In the genomic region with DNA sequence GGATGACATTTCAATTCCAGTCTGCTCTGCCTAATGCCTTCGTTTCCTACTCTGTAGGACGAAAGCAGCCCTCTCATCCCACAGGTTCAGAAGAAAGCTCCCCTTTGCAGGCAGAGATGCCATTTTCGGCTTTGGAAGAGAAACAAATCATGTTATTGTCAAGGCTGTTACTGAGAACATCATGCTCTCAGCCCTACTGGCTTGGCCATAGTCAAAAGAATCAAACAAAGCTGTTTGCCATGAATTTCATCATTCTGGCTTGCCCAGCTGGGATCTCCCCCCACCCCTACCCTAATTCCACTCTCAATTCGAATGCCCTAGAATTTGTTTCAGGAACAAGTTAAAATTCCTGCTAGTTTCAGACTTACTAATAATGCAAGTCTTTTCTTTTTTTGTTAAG, we compare ENCODE assay signal across 1 cellular context.
TF ChIP-seq lines count a peak whose summit lies in the region.

No MANE protein-coding gene starts in this region.

TF ChIP-seq in GM23338, 12 proteins besides CTCF, POLR2A, EP300 and RAD21 (continued from another document):
- TF ChIP-seq, protein P1, sequence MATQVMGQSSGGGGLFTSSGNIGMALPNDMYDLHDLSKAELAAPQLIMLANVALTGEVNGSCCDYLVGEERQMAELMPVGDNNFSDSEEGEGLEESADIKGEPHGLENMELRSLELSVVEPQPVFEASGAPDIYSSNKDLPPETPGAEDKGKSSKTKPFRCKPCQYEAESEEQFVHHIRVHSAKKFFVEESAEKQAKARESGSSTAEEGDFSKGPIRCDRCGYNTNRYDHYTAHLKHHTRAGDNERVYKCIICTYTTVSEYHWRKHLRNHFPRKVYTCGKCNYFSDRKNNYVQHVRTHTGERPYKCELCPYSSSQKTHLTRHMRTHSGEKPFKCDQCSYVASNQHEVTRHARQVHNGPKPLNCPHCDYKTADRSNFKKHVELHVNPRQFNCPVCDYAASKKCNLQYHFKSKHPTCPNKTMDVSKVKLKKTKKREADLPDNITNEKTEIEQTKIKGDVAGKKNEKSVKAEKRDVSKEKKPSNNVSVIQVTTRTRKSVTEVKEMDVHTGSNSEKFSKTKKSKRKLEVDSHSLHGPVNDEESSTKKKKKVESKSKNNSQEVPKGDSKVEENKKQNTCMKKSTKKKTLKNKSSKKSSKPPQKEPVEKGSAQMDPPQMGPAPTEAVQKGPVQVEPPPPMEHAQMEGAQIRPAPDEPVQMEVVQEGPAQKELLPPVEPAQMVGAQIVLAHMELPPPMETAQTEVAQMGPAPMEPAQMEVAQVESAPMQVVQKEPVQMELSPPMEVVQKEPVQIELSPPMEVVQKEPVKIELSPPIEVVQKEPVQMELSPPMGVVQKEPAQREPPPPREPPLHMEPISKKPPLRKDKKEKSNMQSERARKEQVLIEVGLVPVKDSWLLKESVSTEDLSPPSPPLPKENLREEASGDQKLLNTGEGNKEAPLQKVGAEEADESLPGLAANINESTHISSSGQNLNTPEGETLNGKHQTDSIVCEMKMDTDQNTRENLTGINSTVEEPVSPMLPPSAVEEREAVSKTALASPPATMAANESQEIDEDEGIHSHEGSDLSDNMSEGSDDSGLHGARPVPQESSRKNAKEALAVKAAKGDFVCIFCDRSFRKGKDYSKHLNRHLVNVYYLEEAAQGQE (IDR thresholded peaks at IDR 0.05; ENCODE audit: unreplicated experiment), result no peak
- TF ChIP-seq CREB1 (CRISPR knock-in tag; IDR thresholded peaks at IDR 0.05; ENCODE audit: low read depth) (no peak), EZH2phosphoT487 (IDR thresholded peaks at IDR 0.05; ENCODE audit: unreplicated experiment) (no peak), ZNF114 (CRISPR knock-in tag; IDR thresholded peaks at IDR 0.05) (no peak), STAT1 (IDR thresholded peaks at IDR 0.05; ENCODE audit: unreplicated experiment) (no peak), ETS1 (IDR thresholded peaks at IDR 0.05) (no peak)
